16 cellular contexts compared by ENCODE assay signal in the genomic region with DNA sequence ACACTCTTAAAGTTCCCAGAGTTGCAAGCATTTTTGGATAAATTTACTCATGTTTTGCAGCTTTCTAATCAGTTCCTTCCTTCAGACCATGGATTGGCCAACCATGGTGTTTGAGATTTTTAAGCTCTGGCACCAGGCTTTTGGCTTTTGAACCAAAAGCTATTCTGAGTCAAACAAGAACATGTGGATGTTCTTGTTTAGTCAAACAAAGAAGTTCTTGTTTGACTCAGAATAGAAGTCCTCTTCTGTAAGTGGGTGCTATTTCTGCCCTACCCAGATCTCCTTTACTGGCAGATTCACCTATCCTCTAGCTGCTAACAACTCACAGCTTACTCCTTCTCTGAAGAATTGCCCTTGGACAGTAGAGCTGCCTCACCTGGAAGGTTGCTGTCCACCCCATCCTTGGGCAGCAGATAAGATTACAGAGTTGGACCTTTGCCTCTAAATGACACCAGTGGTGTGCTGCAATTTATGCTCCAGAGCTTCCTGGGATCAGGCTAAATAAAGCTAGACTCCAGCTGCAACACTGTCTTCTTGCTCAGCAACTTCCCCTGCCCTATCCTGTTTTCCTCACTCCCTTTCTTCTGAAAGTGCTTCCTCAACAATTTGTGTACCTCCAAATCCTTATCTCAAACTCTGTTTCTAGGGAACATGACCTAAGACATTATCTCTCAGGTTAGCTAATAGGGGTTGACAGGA.
A peak's percentile ranks its signal among the peaks of the same experiment; 100 is the strongest.
DNase-seq lines count a peak whose midpoint lies in the region; ATAC-seq lines count a peak whose summit lies in the region.
"Had no signal": no experiment of that assay in that cellular context is flagged by ENCODE, and none has a peak within 500 bp of the region (broad histone marks: within the 10 kb centered on the region; RNA-seq: fewer than 3 reads in every experiment).

No MANE protein-coding gene starts in this region.

- no peak overlapping the region for H3K4me3 Mint-ChIP-seq in activated CD4-positive, alpha-beta memory T cell treated with anti-CD3 and anti-CD28 coated beads for 36 hours

- H3K4me1 Mint-ChIP-seq in activated CD4-positive, alpha-beta memory T cell treated with anti-CD3 and anti-CD28 coated beads for 36 hours (ENCODE audit: low read depth) = no peaks in the 10 kb centered on the region

- peak; percentile 81 for ATAC-seq in GM18858 (IDR thresholded peaks at IDR 0.05; ENCODE audit: unreplicated experiment)
- peak; percentile 84 for ATAC-seq in GM21619 (IDR thresholded peaks at IDR 0.05; ENCODE audit: unreplicated experiment)
- peak; percentile 55 for ATAC-seq in HG03196 (IDR thresholded peaks at IDR 0.05; ENCODE audit: unreplicated experiment)
- no peak for ATAC-seq in GM18867 (IDR thresholded peaks at IDR 0.05; ENCODE audit: unreplicated experiment)
- ATAC-seq: K562, psoas muscle had no signal

- intact Hi-C loops in activated CD4-positive, alpha-beta memory T cell treated with anti-CD3 and anti-CD28 coated beads for 36 hours (cut with micrococcal nuclease) = no loop called here

- DNase-seq in myocyte (ENCODE audit: low read depth) = peak; percentile 30
- no peak for DNase-seq in activated CD8-positive, alpha-beta memory T cell treated with anti-CD3 and anti-CD28 coated beads, Interleukin-2, amount 50 U/mL, for 48 hours
- no peak for DNase-seq in activated CD4-positive, alpha-beta memory T cell treated with anti-CD3 and anti-CD28 coated beads for 36 hours
- no peak for DNase-seq in RPMI8226
- DNase-seq: activated CD4-positive, alpha-beta T cell treated with anti-CD3 and anti-CD28 coated beads for 4 hours; C1 segment of cervical spinal cord; midbrain; NCI-H2081; psoas muscle; stimulated activated CD4-positive, alpha-beta T cell treated with anti-CD3 and anti-CD28 coated beads, Interleukin-4, amount 100 ng/mL, for 1 hour; stomach had no signal

- no peak overlapping the region for H3K27ac Mint-ChIP-seq in activated CD4-positive, alpha-beta memory T cell treated with anti-CD3 and anti-CD28 coated beads for 36 hours

- POLR2A ChIA-PET in activated CD4-positive, alpha-beta memory T cell treated with anti-CD3 and anti-CD28 coated beads for 36 hours (lab: Charles Lee) = no interaction called here

- H3K9me3 Mint-ChIP-seq in activated CD4-positive, alpha-beta memory T cell treated with anti-CD3 and anti-CD28 coated beads for 36 hours = no peaks in the 10 kb centered on the region

- no peaks in the 10 kb centered on the region for H3K36me3 Mint-ChIP-seq in activated CD4-positive, alpha-beta memory T cell treated with anti-CD3 and anti-CD28 coated beads for 36 hours

- H3K27me3 Mint-ChIP-seq in activated CD4-positive, alpha-beta memory T cell treated with anti-CD3 and anti-CD28 coated beads for 36 hours = peaks cover 20% of the 10 kb centered on the region

- CTCF ChIA-PET in activated CD4-positive, alpha-beta memory T cell treated with anti-CD3 and anti-CD28 coated beads for 36 hours (lab: Charles Lee) = no interaction called here
